In the genomic region with DNA sequence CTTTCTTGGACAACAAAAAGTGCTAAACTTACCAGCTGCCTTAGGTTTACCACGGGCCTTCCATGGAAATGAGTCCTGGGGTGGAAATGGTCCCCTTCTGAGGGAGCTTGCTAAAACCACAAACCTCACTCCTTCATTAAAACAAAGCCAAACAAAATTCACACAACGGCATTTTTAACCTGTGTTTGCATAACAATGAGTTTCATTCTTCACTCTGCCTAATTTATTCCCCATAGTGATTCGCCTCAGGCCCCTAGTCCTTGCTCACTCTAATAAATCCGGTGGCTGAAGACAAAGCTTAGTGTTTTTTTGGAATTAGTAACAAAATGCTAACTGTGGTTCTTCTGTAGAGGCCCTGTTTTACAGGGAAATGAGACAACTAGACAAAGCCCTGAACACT, we compare ENCODE assay signal across 27 cellular contexts. TPM values are rescaled to one million over a fixed set of nuclear protein-coding genes. Genes with fewer than 3 reads are reported as not detected.
"Had no signal": no experiment of that assay in that cellular context is flagged by ENCODE, and none has a peak within 500 bp of the region (broad histone marks: within the 10 kb centered on the region; RNA-seq: fewer than 3 reads in every experiment).

No MANE protein-coding gene starts in this region.

- H3K4me1 ChIP-seq: parathyroid adenoma, right lobe of liver, transverse colon had no signal

- H2AFZ ChIP-seq: parathyroid adenoma had no signal

- H3K9me3 Mint-ChIP-seq: activated naive CD8-positive, alpha-beta T cell treated with anti-CD3 and anti-CD28 coated beads for 36 hours; activated T-cell treated with anti-CD3 and anti-CD28 coated beads, Interleukin-2, amount 50 U/mL, for 24 hours; memory B cell; nephron; stimulated activated effector memory CD8-positive, alpha-beta T cell treated with anti-CD3 and anti-CD28 coated beads, Interleukin-12 subunit alpha, Interleukin-12 subunit beta, amount 100 ng/mL, for 72 hours had no signal

- H3K4me3 ChIP-seq: right lobe of liver, skin epidermis, transverse colon had no signal

- H3K36me3 ChIP-seq: right lobe of liver, transverse colon, WERI-Rb-1 had no signal

- DNase-seq: activated CD8-positive, alpha-beta memory T cell treated with anti-CD3 and anti-CD28 coated beads for 24 hours; activated CD8-positive, alpha-beta memory T cell treated with anti-CD3 and anti-CD28 coated beads, Interleukin-2, amount 50 U/mL, for 4 hours; activated naive CD4-positive, alpha-beta T cell; activated naive CD8-positive, alpha-beta T cell treated with anti-CD3 and anti-CD28 coated beads for 36 hours; activated T-cell treated with anti-CD3 and anti-CD28 coated beads, Interleukin-2, amount 50 U/mL, for 24 hours; cerebellar nuclear complex; cortex of kidney; foreskin fibroblast; left ventricle myocardium superior; nucleus accumbens; right lobe of liver; stimulated activated CD4-positive, alpha-beta T cell treated with anti-CD3 and anti-CD28 coated beads, Interleukin-2, amount 100 ng/mL, for 24 hours; stimulated activated naive CD8-positive, alpha-beta T cell treated with anti-CD3 and anti-CD28 coated beads, Interleukin-15, amount 100 ng/mL, for 72 hours; T-helper 1 cell; transverse colon; WERI-Rb-1 had no signal

- H3K27me3 ChIP-seq: right lobe of liver, transverse colon had no signal

- H3K9ac ChIP-seq: parathyroid adenoma had no signal

- H3K27ac ChIP-seq: parathyroid adenoma, right lobe of liver, skin epidermis, transverse colon, WERI-Rb-1 had no signal

- H3K4me1 Mint-ChIP-seq: activated naive CD8-positive, alpha-beta T cell treated with anti-CD3 and anti-CD28 coated beads for 36 hours; activated T-helper 17 cell treated with anti-CD3 and anti-CD28 coated beads, Interleukin-2, amount 50 U/mL, for 72 hours; memory B cell; nephron; stimulated activated effector memory CD8-positive, alpha-beta T cell treated with anti-CD3 and anti-CD28 coated beads, Interleukin-12 subunit alpha, Interleukin-12 subunit beta, amount 100 ng/mL, for 72 hours; stimulated activated naive CD8-positive, alpha-beta T cell treated with anti-CD3 and anti-CD28 coated beads, Interleukin-15, amount 100 ng/mL, for 72 hours had no signal

- H3K36me3 Mint-ChIP-seq: activated naive CD8-positive, alpha-beta T cell treated with anti-CD3 and anti-CD28 coated beads for 36 hours; memory B cell; stimulated activated effector memory CD8-positive, alpha-beta T cell treated with anti-CD3 and anti-CD28 coated beads, Interleukin-12 subunit alpha, Interleukin-12 subunit beta, amount 100 ng/mL, for 72 hours had no signal

- H3K9me3 ChIP-seq: right lobe of liver, transverse colon had no signal

- H3K79me2 ChIP-seq: parathyroid adenoma had no signal

- H3K27ac Mint-ChIP-seq: activated naive CD8-positive, alpha-beta T cell treated with anti-CD3 and anti-CD28 coated beads for 36 hours; activated T-cell treated with anti-CD3 and anti-CD28 coated beads, Interleukin-2, amount 50 U/mL, for 24 hours; activated T-helper 17 cell treated with anti-CD3 and anti-CD28 coated beads, Interleukin-2, amount 50 U/mL, for 72 hours; memory B cell; nephron; stimulated activated effector memory CD8-positive, alpha-beta T cell treated with anti-CD3 and anti-CD28 coated beads, Interleukin-12 subunit alpha, Interleukin-12 subunit beta, amount 100 ng/mL, for 72 hours; stimulated activated naive CD8-positive, alpha-beta T cell treated with anti-CD3 and anti-CD28 coated beads, Interleukin-15, amount 100 ng/mL, for 72 hours had no signal

- H3K4me3 Mint-ChIP-seq: activated naive CD8-positive, alpha-beta T cell treated with anti-CD3 and anti-CD28 coated beads for 36 hours; activated T-cell treated with anti-CD3 and anti-CD28 coated beads, Interleukin-2, amount 50 U/mL, for 24 hours; activated T-helper 17 cell treated with anti-CD3 and anti-CD28 coated beads, Interleukin-2, amount 50 U/mL, for 72 hours; memory B cell; nephron; stimulated activated effector memory CD8-positive, alpha-beta T cell treated with anti-CD3 and anti-CD28 coated beads, Interleukin-12 subunit alpha, Interleukin-12 subunit beta, amount 100 ng/mL, for 72 hours; stimulated activated naive CD8-positive, alpha-beta T cell treated with anti-CD3 and anti-CD28 coated beads, Interleukin-15, amount 100 ng/mL, for 72 hours had no signal

- H3K27me3 Mint-ChIP-seq: activated naive CD8-positive, alpha-beta T cell treated with anti-CD3 and anti-CD28 coated beads for 36 hours; activated T-cell treated with anti-CD3 and anti-CD28 coated beads, Interleukin-2, amount 50 U/mL, for 24 hours; memory B cell; stimulated activated naive CD8-positive, alpha-beta T cell treated with anti-CD3 and anti-CD28 coated beads, Interleukin-15, amount 100 ng/mL, for 72 hours had no signal

RNA-seq across cellular contexts. Expression of gene LINC00305, which starts 32.1 kb away (rescaled TPM):
- total RNA-seq: activated naive CD8-positive, alpha-beta T cell treated with anti-CD3 and anti-CD28 coated beads for 36 hours; activated T-helper 17 cell treated with anti-CD3 and anti-CD28 coated beads, Interleukin-2, amount 50 U/mL, for 72 hours; epithelial cell of proximal tubule; fibroblast of lung; left ventricle myocardium superior; mononuclear cell; myocyte; pulmonary artery endothelial cell; right lobe of liver; transverse colon had no signal
- polyA plus RNA-seq: fibroblast of lung had no signal
